Comparison of ENCODE assay signal across 8 cellular contexts in genomic region chr15:40941078-40941527, GRCh38. TPM values are rescaled to one million over a fixed set of nuclear protein-coding genes. Genes with fewer than 3 reads are reported as not detected.
DNase-seq lines count a peak whose midpoint lies in the region; ATAC-seq and TF ChIP-seq lines count a peak whose summit lies in the region.

No MANE protein-coding gene starts in this region.

- H3K4me1 ChIP-seq in left ventricle myocardium inferior (peaks cover 67% of the 10 kb centered on the region), upper lobe of right lung (peaks cover 31% of the 10 kb centered on the region)

- 13 to 23% methylated on average over 6 to 7 of the region's 7 CpGs for WGBS in lower leg skin, 2 donors

- H3K27me3 ChIP-seq in left ventricle myocardium inferior (ENCODE audit: low read depth) (no peaks in the 10 kb centered on the region), upper lobe of right lung (no peaks in the 10 kb centered on the region)

- ATAC-seq in left cardiac atrium (no peak), upper lobe of right lung (no peak)

- peak overlapping the region; percentile 92 for H3K27ac ChIP-seq in left ventricle myocardium inferior (replicated peaks)
- H3K27ac ChIP-seq in angular gyrus (ENCODE audit: low read depth, low read length), result peak overlapping the region; percentile 51
- H3K27ac ChIP-seq in upper lobe of right lung, result peak overlapping the region; percentile 90

- H3K9me3 ChIP-seq in left ventricle myocardium inferior (replicated peaks) (no peaks in the 10 kb centered on the region), upper lobe of right lung (no peaks in the 10 kb centered on the region)

- TF ChIP-seq POLR2A in lower leg skin (IDR thresholded peaks at IDR 0.05), result no peak

- intact Hi-C loops in left ventricle myocardium inferior (cut with micrococcal nuclease), result loop anchor here (5.0 kb wide), 1 partner anchor 34 kb away; no protein-coding TSS in a partner anchor
- intact Hi-C loops in left cardiac atrium (cut with DNase I), result loop anchor here (5.0 to 10.0 kb wide), 3 partner anchors 34 to 81 kb away; no protein-coding TSS in a partner anchor
- intact Hi-C loops in lower leg skin (cut with DNase I; ENCODE audit: low total_unique reads), result no loop called here
- intact Hi-C loops in upper lobe of right lung (cut with DNase I), result no loop called here

- peaks cover 8% of the 10 kb centered on the region for H3K36me3 ChIP-seq in left ventricle myocardium inferior
- no peaks in the 10 kb centered on the region for H3K36me3 ChIP-seq in upper lobe of right lung

- no peak for TF ChIP-seq CTCF in left ventricle myocardium inferior (IDR thresholded peaks at IDR 0.05; ENCODE audit: borderline replicate concordance)
- no peak for TF ChIP-seq CTCF in lower leg skin (IDR thresholded peaks at IDR 0.05)
- no peak for TF ChIP-seq CTCF in upper lobe of right lung (IDR thresholded peaks at IDR 0.05)

- DNase-seq in left ventricle myocardium inferior, result no peak
- no peak for DNase-seq in left cardiac atrium
- DNase-seq in lower leg skin (ENCODE audit: low spot score in 2 of 2), result no peak
- DNase-seq in upper lobe of right lung, result no peak
- DNase-seq in NCI-H1092 (lab: John Stamatoyannopoulos, UW), result no peak
- no peak for DNase-seq in C1 segment of cervical spinal cord (lab: John Stamatoyannopoulos, UW)
- DNase-seq in DMS79 (lab: John Stamatoyannopoulos, UW), result no peak

- H3K4me3 ChIP-seq in left ventricle myocardium inferior, result peak overlapping the region; percentile 77
- H3K4me3 ChIP-seq in lower leg skin (ENCODE audit: low read depth, poor library complexity, severe bottlenecking), result peak overlapping the region; percentile 32
- H3K4me3 ChIP-seq in upper lobe of right lung, result peak overlapping the region; percentile 62

RNA-seq across cellular contexts. Expression of gene DLL4, which starts 12.0 kb away (rescaled TPM):
- total RNA-seq in left ventricle myocardium inferior (11.1 TPM), left cardiac atrium (1 to 10 TPM; 8.5 to 9.2 TPM), lower leg skin (1 to 10 TPM; 4.0 to 8.3 (median 5.1) TPM), upper lobe of right lung (22.0 TPM)

RNA-seq across cellular contexts. Expression of gene CHAC1, which starts 12.2 kb away (rescaled TPM):
- total RNA-seq in left ventricle myocardium inferior (1.3 TPM), left cardiac atrium (1 to 10 TPM; 2.6 to 3.3 TPM), lower leg skin (10 to 100 TPM in 1 of 4 donors, 1 to 10 TPM in 1, under 1 TPM in 1, not detected in 1; 0.81 to 13.6 (median 4.4) TPM), upper lobe of right lung (4.4 TPM)

RNA-seq across cellular contexts. Expression of gene VPS18, which starts 46.9 kb away (rescaled TPM):
- 21.3 TPM for total RNA-seq in left ventricle myocardium inferior
- total RNA-seq in left cardiac atrium, result 10 to 100 TPM; 17.1 to 23.7 TPM
- total RNA-seq in lower leg skin, result 10 to 100 TPM; 15.4 to 29.9 (median 25.7) TPM
- total RNA-seq in upper lobe of right lung, result 24.5 TPM

Comparison
In these comparisons a context has a peak if more than half of its experiments do, and no peak if none do; other contexts are left out.
1. intact Hi-C loops: an anchor here in left ventricle myocardium inferior (5.0 kb wide) and left cardiac atrium (5.0 to 10.0 kb wide); none called in lower leg skin and upper lobe of right lung.